ENCODE assay signal across 8 cellular contexts in the genomic region with DNA sequence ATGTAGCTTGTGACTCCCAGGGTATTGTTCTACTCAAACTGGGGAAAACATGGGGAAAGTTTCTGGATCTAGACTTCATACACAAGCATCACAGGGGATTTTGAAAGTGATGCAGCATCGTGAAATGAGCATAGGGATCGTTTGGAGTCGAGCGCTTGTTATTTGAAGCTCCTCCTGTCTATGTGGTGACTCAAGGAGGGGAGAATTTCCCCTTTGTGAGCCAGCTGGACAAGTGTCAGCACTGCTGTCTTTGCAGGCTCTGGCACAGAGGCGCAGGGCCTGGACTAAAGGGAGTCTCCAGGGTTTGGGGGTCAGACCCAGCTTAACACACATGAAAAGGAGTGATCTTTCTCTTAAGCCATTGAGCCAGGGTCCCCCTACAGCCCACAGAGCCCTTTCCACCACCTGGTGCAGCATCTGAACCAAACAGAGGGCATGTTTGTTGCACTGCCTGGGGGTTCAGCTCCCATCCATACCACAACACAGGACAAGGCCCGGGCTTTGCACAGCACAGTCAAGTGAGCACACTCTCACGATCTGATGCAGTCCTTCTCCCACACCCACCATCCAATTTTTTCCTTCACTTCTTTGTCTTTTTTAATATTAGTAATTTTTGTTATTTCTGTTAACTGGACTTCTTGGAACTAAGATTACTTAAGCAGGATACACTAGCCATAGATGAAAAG. TPM values are rescaled to one million over a fixed set of nuclear protein-coding genes. Genes with fewer than 3 reads are reported as not detected.
DNase-seq lines count a peak whose midpoint lies in the region; ATAC-seq and TF ChIP-seq lines count a peak whose summit lies in the region.

No MANE protein-coding gene starts in this region.

- H3K4me2 ChIP-seq in OCI-LY7 (ENCODE audit: low read length): no peak overlapping the region

- intact Hi-C loops in OCI-LY7 (cut with micrococcal nuclease; ENCODE audit: unreplicated experiment): no loop called here

- TF ChIP-seq CTCF in astrocyte of the cerebellum (IDR thresholded peaks at IDR 0.05; ENCODE audit: low read depth, low read length, missing control alignments) (no peak), OCI-LY7 (conservative IDR thresholded peaks at IDR 0.05; ENCODE audit: low read length) (no peak)

- H3K4me1 ChIP-seq in OCI-LY7 (ENCODE audit: insufficient read depth, low read length, poor library complexity, severe bottlenecking): peaks cover 35% of the 10 kb centered on the region

- ATAC-seq in HG03442 (IDR thresholded peaks at IDR 0.05; ENCODE audit: unreplicated experiment): no peak

- H3K27me3 Mint-ChIP-seq in immature natural killer cell (ENCODE audit: low read depth in 3 of 3): peaks cover 0 to 10% (median 2%) of the 10 kb centered on the region in 3 donors

- peaks cover 99 to 100% of the 10 kb centered on the region in 2 donors for H3K4me1 Mint-ChIP-seq in immature natural killer cell

- DNase-seq in LHCN-M2 (ENCODE audit: low read depth) (peak; percentile 83), astrocyte of the cerebellum (ENCODE audit: low read depth) (peak; percentile 87), immature natural killer cell (no peak), stromal cell of bone marrow (ENCODE audit: low read depth) (peak; percentile 95), OCI-LY7 (ENCODE audit: low spot score) (no peak), DMS114 treated with DMSO at 0.1 percent for 48 hours (lab: John Stamatoyannopoulos, UW; ENCODE audit: unreplicated experiment) (no peak), NCI-H1436 (lab: John Stamatoyannopoulos, UW) (no peak)

- POLR2A ChIA-PET in OCI-LY7 (lab: Charles Lee): interaction anchor here (0.6 to 1.2 kb wide), 4 partner anchors 10 to 234 kb away, joined by 3 to 4 read pairs (median 3); no protein-coding TSS in a partner anchor

- H3K9me3 Mint-ChIP-seq in immature natural killer cell: no peaks in the 10 kb centered on the region

- no peaks in the 10 kb centered on the region for H3K9me2 ChIP-seq in OCI-LY7 (ENCODE audit: insufficient read depth, low read length)

- in situ Hi-C loops in astrocyte of the cerebellum (cut with HindIII; ENCODE audit: low sequenced_read_pairs): no loop called here

- peak overlapping the region; percentile 51 to 80 (median 66) for H3K4me3 Mint-ChIP-seq in immature natural killer cell

- no peaks in the 10 kb centered on the region for H3K79me2 ChIP-seq in OCI-LY7 (ENCODE audit: insufficient read depth, low read depth, low read length)

- H4K20me1 ChIP-seq in OCI-LY7 (ENCODE audit: insufficient read depth, low read length): no peaks in the 10 kb centered on the region

- BruUV-seq in OCI-LY7 (replicated peaks; lab: Mats Ljungman, UMichigan): no TSS peak

- H3K27ac ChIP-seq in OCI-LY7 (ENCODE audit: low read depth, low read length, poor library complexity, severe bottlenecking): no peak overlapping the region

- H2AFZ ChIP-seq in OCI-LY7 (ENCODE audit: low read length): no peak overlapping the region

- H3K36me3 ChIP-seq in OCI-LY7 (ENCODE audit: insufficient read depth, low read length): no peaks in the 10 kb centered on the region

- H3K36me3 Mint-ChIP-seq in immature natural killer cell: peaks cover 9 to 20% (median 10%) of the 10 kb centered on the region in 3 donors

- H3K27ac Mint-ChIP-seq in immature natural killer cell: peak overlapping the region; percentile 88 to 98 (median 95)

- H3K4me3 ChIP-seq in astrocyte of the cerebellum (ENCODE audit: low read depth, low read length) (no peak overlapping the region), OCI-LY7 (ENCODE audit: low read depth, low read length, poor library complexity, severe bottlenecking) (no peak overlapping the region)

- no peaks in the 10 kb centered on the region for H3K9me3 ChIP-seq in OCI-LY7 (ENCODE audit: low read length)

- CTCF ChIA-PET in OCI-LY7 (lab: Charles Lee; ENCODE audit: unreplicated experiment): no interaction called here

RNA-seq across cellular contexts. Expression of a gene that starts 50.9 kb away (rescaled TPM):
- 17.8 and 20.3 TPM in 2 replicates for total RNA-seq in LHCN-M2 (2014; rRNA removed)
- 18.0 TPM for polyA plus RNA-seq in LHCN-M2 (2012)
- polyA plus RNA-seq in immature natural killer cell: 100 to 1,000 TPM; 349 to 460 (median 371) TPM
- 25.9 and 39.4 TPM in 2 replicates for total RNA-seq in OCI-LY7 (2014; rRNA removed; shearing (Covaris generic))
- total RNA-seq in OCI-LY7 (2022): 24.8 and 32.3 TPM in 2 replicates

Comparison
In these comparisons a context has a peak if more than half of its experiments do, and no peak if none do; other contexts are left out.
1. DNase-seq: peak in LHCN-M2 (single experiment), astrocyte of the cerebellum (single experiment) and stromal cell of bone marrow (single experiment); none in immature natural killer cell (0 of 3), OCI-LY7 (single experiment), DMS114 treated with DMSO at 0.1 percent for 48 hours (single experiment) and NCI-H1436 (single experiment).